In the genomic region with DNA sequence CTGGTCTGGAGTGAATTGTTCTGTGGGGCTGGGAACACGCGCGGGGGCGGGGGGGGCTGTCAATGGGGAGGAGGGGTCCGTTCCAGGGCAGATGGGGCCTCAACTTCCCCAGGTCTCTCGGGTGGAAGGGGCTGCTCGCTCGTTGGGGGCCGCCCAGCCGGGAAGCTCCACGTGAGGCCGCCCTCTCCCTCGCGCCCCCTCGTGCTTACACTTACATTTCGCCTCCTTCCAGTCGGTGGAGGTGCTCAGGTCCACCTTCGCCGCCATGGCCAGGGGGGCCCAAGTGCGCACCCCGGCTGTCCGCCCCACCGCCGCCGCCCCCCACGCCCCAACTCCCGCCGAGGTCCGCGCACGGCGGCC, we compare ENCODE assay signal across 8 cellular contexts.
DNase-seq lines count a peak whose midpoint lies in the region; ATAC-seq lines count a peak whose summit lies in the region.

No MANE protein-coding gene starts in this region.

- peaks cover 6% of the 10 kb centered on the region for H3K36me3 Mint-ChIP-seq in activated naive CD8-positive, alpha-beta T cell

- peaks cover 9% of the 10 kb centered on the region for H3K4me1 Mint-ChIP-seq in activated naive CD8-positive, alpha-beta T cell (ENCODE audit: low read depth)

- peak; percentile 10 for ATAC-seq in HG03432 (IDR thresholded peaks at IDR 0.05; ENCODE audit: unreplicated experiment)

- no CpG with 5 or more reads among the region's 32 CpGs for WGBS in iPS DF 6.9 (ENCODE audit: insufficient coverage, insufficient read length)

- peak overlapping the region; percentile 89 for H3K4me3 Mint-ChIP-seq in activated naive CD8-positive, alpha-beta T cell

- peaks cover 5% of the 10 kb centered on the region for H3K4me1 ChIP-seq in iPS DF 6.9 (ENCODE audit: control insufficient read depth, insufficient read depth, low read length)

- H3K9me3 Mint-ChIP-seq in activated naive CD8-positive, alpha-beta T cell (ENCODE audit: low read depth): no peaks in the 10 kb centered on the region

- peak overlapping the region; percentile 58; the same call in 1 of the 2 replicates for H3K4me3 ChIP-seq in iPS DF 6.9 (ENCODE audit: low read length)

- H3K27ac Mint-ChIP-seq in activated naive CD8-positive, alpha-beta T cell: no peak overlapping the region

- DNase-seq in EL: peak; percentile 25
- DNase-seq in iPS DF 6.9 (ENCODE audit: low read depth, low spot score): no peak
- DNase-seq in stimulated activated CD4-positive, alpha-beta T cell treated with anti-CD3 and anti-CD28 coated beads, Interleukin-4, amount 100 ng/mL, for 4 hours: peak; percentile 27 to 33
- DNase-seq in SHP77 (lab: John Stamatoyannopoulos, UW): no peak
- no peak for DNase-seq in SIG-M5 (lab: John Stamatoyannopoulos, UW)
- DNase-seq in effector CD8-positive, alpha-beta T cell (lab: John Stamatoyannopoulos, UW): no peak

- no peak overlapping the region for H3K27ac ChIP-seq in iPS DF 6.9 (ENCODE audit: low read length)

- H3K36me3 ChIP-seq in iPS DF 6.9 (ENCODE audit: control insufficient read depth, insufficient read depth, low read length): no peaks in the 10 kb centered on the region

- no peaks in the 10 kb centered on the region for H3K27me3 ChIP-seq in iPS DF 6.9 (ENCODE audit: control insufficient read depth, insufficient read depth, low read length)

- no peaks in the 10 kb centered on the region for H3K9me3 ChIP-seq in iPS DF 6.9 (ENCODE audit: control insufficient read depth, insufficient read depth, low read length)

- no peaks in the 10 kb centered on the region for H3K27me3 Mint-ChIP-seq in activated naive CD8-positive, alpha-beta T cell

Comparison
In these comparisons a context has a peak if more than half of its experiments do, and no peak if none do; other contexts are left out.
1. DNase-seq: peak in EL (single experiment) and stimulated activated CD4-positive, alpha-beta T cell treated with anti-CD3 and anti-CD28 coated beads, Interleukin-4, amount 100 ng/mL, for 4 hours (2 of 2); none in iPS DF 6.9 (single experiment), SHP77 (0 of 2), SIG-M5 (single experiment) and effector CD8-positive, alpha-beta T cell (single experiment).